Comparison of ENCODE assay signal across 12 cellular contexts in the genomic region with DNA sequence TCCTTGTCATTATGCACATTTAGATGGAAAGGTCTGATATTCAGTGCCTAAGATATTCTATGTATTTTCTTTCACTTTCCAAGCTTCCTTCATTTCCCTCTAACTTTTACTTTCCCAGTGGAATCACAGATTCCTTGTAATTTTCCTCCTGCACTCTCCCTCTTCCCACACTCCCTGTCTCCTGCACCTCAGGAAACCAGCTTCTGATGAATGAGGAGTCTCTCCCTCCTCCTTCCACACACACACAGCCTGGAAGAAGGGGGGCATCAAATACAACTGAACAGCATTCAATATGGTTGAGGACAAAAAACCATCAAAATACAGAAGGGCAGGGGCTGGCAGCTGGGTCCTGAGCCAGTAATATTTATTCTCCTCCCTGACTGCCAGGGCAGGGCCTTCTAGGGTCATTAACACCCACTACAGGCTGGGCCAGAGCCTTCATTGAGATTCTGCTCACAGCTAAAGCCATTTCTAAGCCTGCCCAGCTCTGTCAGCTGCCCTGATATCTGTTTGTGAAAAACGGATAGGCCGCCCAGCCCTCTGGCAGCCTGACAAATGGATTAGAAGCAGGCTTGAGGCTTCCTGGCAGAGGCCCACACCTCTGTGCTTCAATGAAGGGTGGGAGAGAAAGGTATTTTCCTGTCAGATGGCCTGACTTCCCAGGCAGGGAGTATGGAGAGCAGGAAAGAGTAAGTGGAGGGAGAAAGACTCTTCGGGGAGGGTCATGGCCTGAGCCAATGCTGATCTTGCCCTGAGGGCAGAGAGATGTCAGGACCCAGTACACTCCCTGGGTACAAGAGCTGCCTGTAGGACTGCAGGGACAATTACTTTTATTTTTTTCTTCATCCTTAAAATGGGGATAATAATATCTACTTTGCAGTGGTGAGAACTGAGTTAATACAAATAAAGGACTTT.
DNase-seq lines count a peak whose midpoint lies in the region; ATAC-seq and TF ChIP-seq lines count a peak whose summit lies in the region.
"Had no signal": no experiment of that assay in that cellular context is flagged by ENCODE, and none has a peak within 500 bp of the region (broad histone marks: within the 10 kb centered on the region; RNA-seq: fewer than 3 reads in every experiment).

No MANE protein-coding gene starts in this region.

- intact Hi-C loops in right cardiac atrium (cut with DNase I) (no loop called here), sigmoid colon (cut with DNase I) (no loop called here)
- intact Hi-C loops in CD8-positive, alpha-beta T cell (cut with DNase I, micrococcal nuclease), result no loop called here

- POLR2A ChIA-PET in CD8-positive, alpha-beta T cell (lab: Charles Lee), result no interaction called here

- no peaks in the 10 kb centered on the region for H3K36me3 Mint-ChIP-seq in CD8-positive, alpha-beta T cell
- H3K36me3 Mint-ChIP-seq: mesothelial cell of epicardium had no signal

- H3K36me3 ChIP-seq in WERI-Rb-1, result no peaks in the 10 kb centered on the region
- H3K36me3 ChIP-seq in sigmoid colon, result no peaks in the 10 kb centered on the region
- no peaks in the 10 kb centered on the region for H3K36me3 ChIP-seq in CD8-positive, alpha-beta T cell (ENCODE audit: insufficient read depth, low read length)

- DNase-seq in NCI-H1105 treated with DMSO at 0.1 percent for 48 hours (lab: John Stamatoyannopoulos, UW) (peak; percentile 84), WERI-Rb-1 (peak; percentile 85), right cardiac atrium (peak; percentile 41 to 78 (median 73)), sigmoid colon (peak; percentile 64), COLO668 (lab: John Stamatoyannopoulos, UW; ENCODE audit: unreplicated experiment) (no peak)
- no peak for DNase-seq in CD8-positive, alpha-beta T cell
- DNase-seq: foreskin keratinocyte, KG1 had no signal

- H3K27me3 Mint-ChIP-seq in CD8-positive, alpha-beta T cell (ENCODE audit: low read depth), result peaks cover 16% of the 10 kb centered on the region

- no peak for TF ChIP-seq POLR2A in sigmoid colon (IDR thresholded peaks at IDR 0.05)

- no peaks in the 10 kb centered on the region for H3K4me1 Mint-ChIP-seq in CD8-positive, alpha-beta T cell (ENCODE audit: low read depth)

- no peak overlapping the region for H3K4me3 ChIP-seq in WERI-Rb-1 (ENCODE audit: low read depth, low read length)
- H3K4me3 ChIP-seq in right cardiac atrium (ENCODE audit: low read length), result no peak overlapping the region
- H3K4me3 ChIP-seq in sigmoid colon, result no peak overlapping the region
- no peak overlapping the region for H3K4me3 ChIP-seq in CD8-positive, alpha-beta T cell (ENCODE audit: low read depth, low read length)
- H3K4me3 ChIP-seq: skin epidermis had no signal

- no peaks in the 10 kb centered on the region for H3K27me3 ChIP-seq in WERI-Rb-1 (ENCODE audit: insufficient read depth, low read depth, severe bottlenecking)
- no peaks in the 10 kb centered on the region for H3K27me3 ChIP-seq in right cardiac atrium (ENCODE audit: control insufficient read depth, insufficient read depth)
- no peaks in the 10 kb centered on the region for H3K27me3 ChIP-seq in sigmoid colon
- H3K27me3 ChIP-seq in CD8-positive, alpha-beta T cell (ENCODE audit: insufficient read depth, low read length), result no peaks in the 10 kb centered on the region

- H3K27ac ChIP-seq in WERI-Rb-1, result peak overlapping the region; percentile 64
- peak overlapping the region; percentile 58 for H3K27ac ChIP-seq in right cardiac atrium (ENCODE audit: low read length)
- H3K27ac ChIP-seq in sigmoid colon, result peak overlapping the region in 3 of 4 donors; percentile 51 to 57 (median 55)
- no peak overlapping the region for H3K27ac ChIP-seq in CD8-positive, alpha-beta T cell (ENCODE audit: low read depth, low read length)
- H3K27ac ChIP-seq: foreskin keratinocyte, skin epidermis had no signal

- no peaks in the 10 kb centered on the region for H3K9me3 Mint-ChIP-seq in CD8-positive, alpha-beta T cell
- H3K9me3 Mint-ChIP-seq: mesothelial cell of epicardium had no signal

- H3K4me1 ChIP-seq in right cardiac atrium (ENCODE audit: control insufficient read depth, insufficient read depth, low read length) (no peaks in the 10 kb centered on the region), sigmoid colon (peaks cover 0 to 30% (median 23%) of the 10 kb centered on the region in 4 donors)
- no peaks in the 10 kb centered on the region for H3K4me1 ChIP-seq in CD8-positive, alpha-beta T cell (ENCODE audit: insufficient read depth, low read length)
- H3K4me1 ChIP-seq: foreskin keratinocyte had no signal

- TF ChIP-seq EP300 in sigmoid colon (IDR thresholded peaks at IDR 0.05), result no peak

- no peak overlapping the region for H3K27ac Mint-ChIP-seq in CD8-positive, alpha-beta T cell
- H3K27ac Mint-ChIP-seq: mesothelial cell of epicardium had no signal

- CTCF ChIA-PET in CD8-positive, alpha-beta T cell (lab: Charles Lee), result interaction anchor here (0.9 kb wide), 1 partner anchor 10 kb away, joined by 3 read pairs; no protein-coding TSS in a partner anchor

- TF ChIP-seq CTCF in WERI-Rb-1 (IDR thresholded peaks at IDR 0.05; ENCODE audit: low read depth, low read length) (no peak), sigmoid colon (IDR thresholded peaks at IDR 0.05) (no peak)
- TF ChIP-seq CTCF in CD8-positive, alpha-beta T cell (IDR thresholded peaks at IDR 0.05), result no peak

- H3K4me3 Mint-ChIP-seq in CD8-positive, alpha-beta T cell, result no peak overlapping the region
- H3K4me3 Mint-ChIP-seq: mesothelial cell of epicardium had no signal

- WGBS in right cardiac atrium, result 27% methylated on average over 3 of the region's 3 CpGs
- WGBS in sigmoid colon, 2 donors, result 68 to 73% methylated on average over 3 of the region's 3 CpGs

- H3K9me3 ChIP-seq in WERI-Rb-1 (ENCODE audit: severe bottlenecking), result no peaks in the 10 kb centered on the region
- H3K9me3 ChIP-seq in right cardiac atrium (ENCODE audit: control insufficient read depth, low read length), result no peaks in the 10 kb centered on the region
- H3K9me3 ChIP-seq in sigmoid colon, result no peaks in the 10 kb centered on the region
- no peaks in the 10 kb centered on the region for H3K9me3 ChIP-seq in CD8-positive, alpha-beta T cell (ENCODE audit: low read length)

- peak; percentile 64 to 83 for ATAC-seq in right cardiac atrium
- no peak for ATAC-seq in CD8-positive, alpha-beta T cell
- ATAC-seq in HG02938 (IDR thresholded peaks at IDR 0.05; ENCODE audit: unreplicated experiment), result no peak
- no peak for ATAC-seq in HG02571 (IDR thresholded peaks at IDR 0.05; ENCODE audit: unreplicated experiment)
- ATAC-seq: foreskin keratinocyte had no signal

Comparison
In these comparisons a context has a peak if more than half of its experiments do, and no peak if none do; other contexts are left out.
1. DNase-seq: peak in NCI-H1105 treated with DMSO at 0.1 percent for 48 hours (single experiment), WERI-Rb-1 (single experiment), right cardiac atrium (3 of 3) and sigmoid colon (single experiment); none in CD8-positive, alpha-beta T cell (0 of 7) and COLO668 (single experiment).
2. ATAC-seq: peak in right cardiac atrium (2 of 2); none in CD8-positive, alpha-beta T cell (single experiment), HG02938 (single experiment) and HG02571 (single experiment).